ENCODE assay signal across 1 cellular context in genomic region chr20:61292821-61293612, GRCh38.
TF ChIP-seq lines count a peak whose summit lies in the region.

No MANE protein-coding gene starts in this region.

TF ChIP-seq in H1, 55 proteins besides CTCF, POLR2A, EP300 and RAD21:
- no peak for TF ChIP-seq BACH1 (IDR thresholded peaks at IDR 0.05; ENCODE audit: low read length)
- TF ChIP-seq EZH2 (IDR thresholded peaks at IDR 0.05; ENCODE audit: low read depth, low read length, severe bottlenecking), result no peak
- no peak for TF ChIP-seq SUZ12 (IDR thresholded peaks at IDR 0.05; ENCODE audit: low read length)
- TF ChIP-seq SIRT6 (IDR thresholded peaks at IDR 0.05; ENCODE audit: low read length), result no peak
- TF ChIP-seq TEAD4 (IDR thresholded peaks at IDR 0.05; ENCODE audit: low read depth, low read length), result no peak
- no peak for TF ChIP-seq RNF2 (IDR thresholded peaks at IDR 0.05; ENCODE audit: borderline replicate concordance, low read depth, low read length, missing control alignments, poor library complexity, severe bottlenecking)
- no peak for TF ChIP-seq JUN (IDR thresholded peaks at IDR 0.05; ENCODE audit: low read depth, low read length)
- TF ChIP-seq HDAC2 (IDR thresholded peaks at IDR 0.05; ENCODE audit: borderline replicate concordance in 1 of 2, low read depth in 2 of 2, low read length in 2 of 2), result no peak
- TF ChIP-seq FOSL1 (IDR thresholded peaks at IDR 0.05; ENCODE audit: insufficient read depth, low read depth, low read length), result no peak
- TF ChIP-seq USF2 (IDR thresholded peaks at IDR 0.05; ENCODE audit: low read length), result no peak
- no peak for TF ChIP-seq CTBP2 (IDR thresholded peaks at IDR 0.05; ENCODE audit: borderline replicate concordance, insufficient read depth, insufficient read length, low read length)
- TF ChIP-seq JUND (IDR thresholded peaks at IDR 0.05; ENCODE audit: low read length), result no peak
- TF ChIP-seq HDAC6 (IDR thresholded peaks at IDR 0.05; ENCODE audit: low read depth, low read length), result no peak
- TF ChIP-seq, protein P1, sequence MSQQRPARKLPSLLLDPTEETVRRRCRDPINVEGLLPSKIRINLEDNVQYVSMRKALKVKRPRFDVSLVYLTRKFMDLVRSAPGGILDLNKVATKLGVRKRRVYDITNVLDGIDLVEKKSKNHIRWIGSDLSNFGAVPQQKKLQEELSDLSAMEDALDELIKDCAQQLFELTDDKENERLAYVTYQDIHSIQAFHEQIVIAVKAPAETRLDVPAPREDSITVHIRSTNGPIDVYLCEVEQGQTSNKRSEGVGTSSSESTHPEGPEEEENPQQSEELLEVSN (IDR thresholded peaks at IDR 0.05), result no peak
- TF ChIP-seq GTF2F1 (IDR thresholded peaks at IDR 0.05; ENCODE audit: borderline replicate concordance, low read depth, low read length), result no peak
- TF ChIP-seq SP4 (IDR thresholded peaks at IDR 0.05; ENCODE audit: low read length), result no peak
- TF ChIP-seq SIX5 (IDR thresholded peaks at IDR 0.05; ENCODE audit: low read depth, low read length), result no peak
